Comparison of ENCODE assay signal across 8 cellular contexts in genomic region chr1:161727343-161727924, GRCh38. TPM values are rescaled to one million over a fixed set of nuclear protein-coding genes. Genes with fewer than 3 reads are reported as not detected.
A peak's percentile ranks its signal among the peaks of the same experiment; 100 is the strongest.
DNase-seq lines count a peak whose midpoint lies in the region; ATAC-seq and TF ChIP-seq lines count a peak whose summit lies in the region.

No MANE protein-coding gene starts in this region.

- H3K27me3 Mint-ChIP-seq in activated CD8-positive, alpha-beta T cell treated with anti-CD3 and anti-CD28 coated beads for 36 hours: peaks cover 17% of the 10 kb centered on the region

- POLR2A ChIA-PET in activated CD8-positive, alpha-beta T cell treated with anti-CD3 and anti-CD28 coated beads for 36 hours (lab: Charles Lee): interaction anchor here (0.9 to 1.6 kb wide), 2 partner anchors 10 to 39 kb away, joined by 3 to 6 read pairs; no protein-coding TSS in a partner anchor

- no peak for TF ChIP-seq EP300 in ovary (IDR thresholded peaks at IDR 0.05)

- peak overlapping the region; percentile 62 for H3K27ac Mint-ChIP-seq in activated CD8-positive, alpha-beta T cell treated with anti-CD3 and anti-CD28 coated beads for 36 hours

- no peaks in the 10 kb centered on the region for H3K9me3 ChIP-seq in ovary

- peak overlapping the region; percentile 65 to 97 for H3K27ac ChIP-seq in ovary

- CTCF ChIA-PET in activated CD8-positive, alpha-beta T cell treated with anti-CD3 and anti-CD28 coated beads for 36 hours (lab: Charles Lee): interaction anchor here (1.0 to 4.1 kb wide), 4 partner anchors 11 to 112 kb away, joined by 3 to 32 read pairs (median 6); partner anchors contain the start of gene FCRLA

- H3K4me3 Mint-ChIP-seq in activated CD8-positive, alpha-beta T cell treated with anti-CD3 and anti-CD28 coated beads for 36 hours: peak overlapping the region; percentile 79

- no peaks in the 10 kb centered on the region for H3K27me3 ChIP-seq in ovary

- no peaks in the 10 kb centered on the region for H3K36me3 ChIP-seq in ovary

- peak; percentile 16 for ATAC-seq in GM19397 (IDR thresholded peaks at IDR 0.05; ENCODE audit: unreplicated experiment)
- peak; percentile 6 for ATAC-seq in activated CD8-positive, alpha-beta T cell treated with anti-CD3 and anti-CD28 coated beads for 36 hours

- H3K36me3 Mint-ChIP-seq in activated CD8-positive, alpha-beta T cell treated with anti-CD3 and anti-CD28 coated beads for 36 hours (ENCODE audit: low read depth): no peaks in the 10 kb centered on the region

- H3K4me3 ChIP-seq in Jurkat, Clone E6-1 (ENCODE audit: low read length): peak overlapping the region; percentile 55
- peak overlapping the region; percentile 72 for H3K4me3 ChIP-seq in fibroblast of mammary gland (ENCODE audit: control insufficient read depth, low read depth, low read length)
- peak overlapping the region; percentile 74 for H3K4me3 ChIP-seq in ovary

- H3K4me1 ChIP-seq in ovary (ENCODE audit: insufficient read depth): peaks cover 3% of the 10 kb centered on the region

- intact Hi-C loops in activated CD8-positive, alpha-beta T cell treated with anti-CD3 and anti-CD28 coated beads for 36 hours (cut with micrococcal nuclease): no loop called here
- intact Hi-C loops in ovary (cut with DNase I): no loop called here

- TF ChIP-seq POLR2A in ovary (IDR thresholded peaks at IDR 0.05): peak; percentile 32

- WGBS in ovary, 3 donors: 1 to 6% (median 2%) methylated on average over 19 to 33 of the region's 33 CpGs

- DNase-seq in AG20443 (ENCODE audit: low spot score) (peak; percentile 68), fibroblast of mammary gland (ENCODE audit: low read depth) (peak; percentile 84), ovary (no peak), NCI-H748 treated with DMSO at 0.1 percent for 48 hours (lab: John Stamatoyannopoulos, UW) (no peak), putamen (ENCODE audit: low spot score) (no peak)
- peak; percentile 89 for DNase-seq in Jurkat, Clone E6-1 (ENCODE audit: low read depth, low spot score)
- DNase-seq in activated CD8-positive, alpha-beta T cell treated with anti-CD3 and anti-CD28 coated beads for 36 hours: peak; percentile 60

- peaks cover 43% of the 10 kb centered on the region for H3K4me1 Mint-ChIP-seq in activated CD8-positive, alpha-beta T cell treated with anti-CD3 and anti-CD28 coated beads for 36 hours (ENCODE audit: low read depth)

- no peak for TF ChIP-seq CTCF in activated CD8-positive, alpha-beta T cell treated with anti-CD3 and anti-CD28 coated beads for 36 hours (IDR thresholded peaks at IDR 0.05)
- no peak for TF ChIP-seq CTCF in fibroblast of mammary gland (conservative IDR thresholded peaks at IDR 0.05; ENCODE audit: control insufficient read depth, insufficient read depth, low read depth, low read length)
- no peak for TF ChIP-seq CTCF in ovary (IDR thresholded peaks at IDR 0.05)

- no peaks in the 10 kb centered on the region for H3K9me3 Mint-ChIP-seq in activated CD8-positive, alpha-beta T cell treated with anti-CD3 and anti-CD28 coated beads for 36 hours

RNA-seq across cellular contexts. Expression of gene FCRLB, which starts 6.1 kb away (rescaled TPM):
- not detected for polyA plus RNA-seq in Jurkat, Clone E6-1 (2012; ENCODE audit: insufficient read depth, insufficient read length)
- total RNA-seq in activated CD8-positive, alpha-beta T cell treated with anti-CD3 and anti-CD28 coated beads for 36 hours: under 1 TPM; 0.49 to 0.68 TPM
- total RNA-seq in ovary: 1 to 10 TPM in 5 of 7 donors, under 1 TPM in 2; 0.24 to 4.6 (median 1.2) TPM
- polyA plus RNA-seq in ovary: under 1 TPM; 0.32 to 0.99 TPM

RNA-seq across cellular contexts. Expression of gene FCRLA, which starts 20.4 kb away (rescaled TPM):
- not detected for polyA plus RNA-seq in Jurkat, Clone E6-1 (2012; ENCODE audit: insufficient read depth, insufficient read length)
- total RNA-seq in activated CD8-positive, alpha-beta T cell treated with anti-CD3 and anti-CD28 coated beads for 36 hours: not detected
- total RNA-seq in ovary: under 1 TPM in 2 of 7 donors, not detected in 5; 0.31 to 0.80 TPM
- polyA plus RNA-seq in ovary: under 1 TPM; 0.06 to 0.42 TPM

RNA-seq across cellular contexts. Expression of gene DUSP12, which starts 22.2 kb away (rescaled TPM):
- polyA plus RNA-seq in Jurkat, Clone E6-1 (2012; ENCODE audit: insufficient read depth, insufficient read length): 33.1 TPM
- 10 to 100 TPM; 25.3 to 25.4 TPM for total RNA-seq in activated CD8-positive, alpha-beta T cell treated with anti-CD3 and anti-CD28 coated beads for 36 hours
- total RNA-seq in ovary: 10 to 100 TPM; 15.0 to 28.9 (median 19.8) TPM
- 10 to 100 TPM; 16.9 to 26.4 TPM for polyA plus RNA-seq in ovary

RNA-seq across cellular contexts. Expression of gene ATF6, which starts 38.7 kb away (rescaled TPM):
- 15.0 TPM for polyA plus RNA-seq in Jurkat, Clone E6-1 (2012; ENCODE audit: insufficient read depth, insufficient read length)
- 10 to 100 TPM; 16.9 to 17.3 TPM for total RNA-seq in activated CD8-positive, alpha-beta T cell treated with anti-CD3 and anti-CD28 coated beads for 36 hours
- total RNA-seq in ovary: 10 to 100 TPM; 20.9 to 31.3 (median 24.5) TPM
- polyA plus RNA-seq in ovary: 10 to 100 TPM in 1 of 2 donors, 1 to 10 TPM in 1; 7.9 to 23.4 TPM

Comparison
In these comparisons a context has a peak if more than half of its experiments do, and no peak if none do; other contexts are left out.
1. DNase-seq: peak in AG20443 (single experiment), Jurkat, Clone E6-1 (single experiment), activated CD8-positive, alpha-beta T cell treated with anti-CD3 and anti-CD28 coated beads for 36 hours (single experiment) and fibroblast of mammary gland (single experiment); none in ovary (0 of 5), NCI-H748 treated with DMSO at 0.1 percent for 48 hours (single experiment) and putamen (single experiment).
2. Peak in every context shown above with its lines, with median percentiles within 50 percentile points of each other: H3K4me3 ChIP-seq.